Comparison of ENCODE assay signal across 8 cellular contexts in genomic region chr14:70707138-70708038, GRCh38.
DNase-seq lines count a peak whose midpoint lies in the region; ATAC-seq, FAIRE-seq and TF ChIP-seq lines count a peak whose summit lies in the region.

No MANE protein-coding gene starts in this region.

- H4K20me1 ChIP-seq in H1 (replicated peaks in 1 of 2; ENCODE audit: control insufficient read depth in 1 of 2, insufficient read depth in 2 of 2, low read length in 2 of 2): no peaks in the 10 kb centered on the region

- DNase-seq in GM12891 (ENCODE audit: insufficient read length, low spot score): no peak
- DNase-seq in H1 (ENCODE audit: low read depth in 1 of 2, low spot score in 2 of 2): no peak
- no peak for DNase-seq in ascending aorta (ENCODE audit: low spot score in 2 of 2)
- DNase-seq in cerebellum (ENCODE audit: low spot score): no peak
- no peak for DNase-seq in activated T-helper 1 cell treated with anti-CD3 and anti-CD28 coated beads, Interleukin-12 subunit alpha, Interleukin-12 subunit beta, Interleukin-2, Interleukin-4 antibody, amounts not matched to agents 30 ng/mL and 10 ng/mL and 1 ng/mL, durations not matched to agents 14 hours and 24 hours and 36 hours (ENCODE audit: low spot score)
- DNase-seq in activated gamma-delta T cell treated with Interleukin-2 at 50 U/mL for 16 hours: no peak

- peak overlapping the region; percentile 42 for H3K23ac ChIP-seq in H1 (ENCODE audit: insufficient read length)

- H3K4ac ChIP-seq in H1 (replicated peaks; ENCODE audit: insufficient read length, low read depth, low read length): peak overlapping the region; percentile 95

- ATAC-seq in GM21619 (IDR thresholded peaks at IDR 0.05; ENCODE audit: unreplicated experiment): peak; percentile 82

- no peaks in the 10 kb centered on the region for H3K9me3 Mint-ChIP-seq in activated T-helper 1 cell treated with anti-CD3 and anti-CD28 coated beads, Interleukin-12 subunit alpha, Interleukin-12 subunit beta, Interleukin-2, Interleukin-4 antibody, amounts not matched to agents 30 ng/mL and 10 ng/mL and 1 ng/mL, durations not matched to agents 14 hours and 24 hours and 36 hours

- H2AFZ ChIP-seq in H1 (ENCODE audit: low read length): no peak overlapping the region

- POLR2A ChIA-PET in H1 (lab: Charles Lee; ENCODE audit: partially characterized antibody): interaction anchor here (1.0 to 4.8 kb wide), 18 partner anchors 9 to 109 kb away, joined by 3 to 43 read pairs (median 6); partner anchors contain the start of gene TTC9

- H3K79me1 ChIP-seq in H1 (ENCODE audit: low read depth, low read length): no peaks in the 10 kb centered on the region

- no peak overlapping the region for H3K9ac ChIP-seq in H1 (replicated peaks in 1 of 4; ENCODE audit: extremely low read depth in 1 of 4, low read depth in 3 of 4, low read length in 3 of 4)

- H4K8ac ChIP-seq in H1 (ENCODE audit: extremely low read depth, insufficient read depth, low read length): no peak overlapping the region

- H3K4me1 ChIP-seq in H1 (replicated peaks in 1 of 4; ENCODE audit: control insufficient read depth in 3 of 4, insufficient read depth in 4 of 4, low read length in 3 of 4): peaks cover 20 to 33% (median 31%) of the 10 kb centered on the region in 4 experiments
- H3K4me1 ChIP-seq in ascending aorta: no peaks in the 10 kb centered on the region

- FAIRE-seq in GM12891 (lab: Jason Lieb, UNC) (peak; percentile 5), H1 (lab: Jason Lieb, UNC) (peak; percentile 32)

- H3K36me3 Mint-ChIP-seq in activated T-helper 1 cell treated with anti-CD3 and anti-CD28 coated beads, Interleukin-12 subunit alpha, Interleukin-12 subunit beta, Interleukin-2, Interleukin-4 antibody, amounts not matched to agents 30 ng/mL and 10 ng/mL and 1 ng/mL, durations not matched to agents 14 hours and 24 hours and 36 hours (ENCODE audit: low read depth): no peaks in the 10 kb centered on the region

- TF ChIP-seq POLR2A in GM12891 (IDR thresholded peaks at IDR 0.05; ENCODE audit: low read depth, low read length): no peak
- TF ChIP-seq POLR2A in H1 (IDR thresholded peaks at IDR 0.05; ENCODE audit: control extremely low read depth in 1 of 2, low read depth in 2 of 2, low read length in 2 of 2): no peak

- TF ChIP-seq RAD21 in Ishikawa (IDR thresholded peaks at IDR 0.05; ENCODE audit: low read depth) (no peak), H1 (IDR thresholded peaks at IDR 0.05 in 1 of 2, conservative IDR thresholded peaks at IDR 0.05 in 1 of 2; ENCODE audit: low read depth in 2 of 2, low read length in 2 of 2) (peak in 1 of 2 experiments; percentile 29; a peak in 1 of 4 replicates)

- CTCF ChIA-PET in H1 (lab: Charles Lee; ENCODE audit: partially characterized antibody): interaction anchor here (0.6 to 12.1 kb wide), 21 partner anchors 9 to 231 kb away, joined by 3 to 154 read pairs (median 3); no protein-coding TSS in a partner anchor

- no peak overlapping the region for H3K56ac ChIP-seq in H1 (replicated peaks; ENCODE audit: insufficient read length, low read depth, low read length)

- H4K91ac ChIP-seq in H1 (replicated peaks; ENCODE audit: insufficient read length, low read length): peak overlapping the region; percentile 80

- peak overlapping the region; percentile 62; the same call in 1 of the 2 replicates for H2BK12ac ChIP-seq in H1 (ENCODE audit: low read depth, low read length)

- H2AK5ac ChIP-seq in H1 (ENCODE audit: low read depth, low read length): 0 out of 2 replicates have a peak overlapping the region, but pooled peaks have one; percentile 20

- 73% methylated on average over 6 of the region's 6 CpGs; no CpG with 5 or more reads in 1 of the 2 experiments for WGBS in H1 (ENCODE audit: extremely low coverage in 1 of 2, insufficient coverage in 1 of 2, insufficient read length in 1 of 2, insufficient replicate concordance in 2 of 2, low coverage in 1 of 2, low lambda C conversion rate in 2 of 2, missing lambda C conversion rate in 1 of 2), 2 experiments

- H3K4me1 Mint-ChIP-seq in activated T-helper 1 cell treated with anti-CD3 and anti-CD28 coated beads, Interleukin-12 subunit alpha, Interleukin-12 subunit beta, Interleukin-2, Interleukin-4 antibody, amounts not matched to agents 30 ng/mL and 10 ng/mL and 1 ng/mL, durations not matched to agents 14 hours and 24 hours and 36 hours (ENCODE audit: low read depth): peaks cover 6% of the 10 kb centered on the region

- H3K27me3 ChIP-seq in H1 (replicated peaks in 1 of 4; ENCODE audit: control insufficient read depth in 3 of 4, extremely low read depth in 1 of 4, insufficient read depth in 3 of 4, low read length in 3 of 4) (no peaks in the 10 kb centered on the region), ascending aorta (no peaks in the 10 kb centered on the region)

- peak overlapping the region; percentile 48; the same call in 1 of the 2 replicates for H3K27ac ChIP-seq in H1 (ENCODE audit: low read depth, low read length)
- H3K27ac ChIP-seq in ascending aorta: no peak overlapping the region

- H3K9me3 ChIP-seq in H1 (ENCODE audit: insufficient read depth in 2 of 2, low read depth in 1 of 2, low read length in 1 of 2) (no peaks in the 10 kb centered on the region), ascending aorta (no peaks in the 10 kb centered on the region)

- H3K4me3 Mint-ChIP-seq in activated T-helper 1 cell treated with anti-CD3 and anti-CD28 coated beads, Interleukin-12 subunit alpha, Interleukin-12 subunit beta, Interleukin-2, Interleukin-4 antibody, amounts not matched to agents 30 ng/mL and 10 ng/mL and 1 ng/mL, durations not matched to agents 14 hours and 24 hours and 36 hours: no peak overlapping the region

- H3K79me2 ChIP-seq in H1 (ENCODE audit: control insufficient read depth in 1 of 2, insufficient read depth in 2 of 2, low read length in 2 of 2): no peaks in the 10 kb centered on the region

- H3K4me3 ChIP-seq in H1 (ENCODE audit: extremely low read depth in 1 of 4, insufficient read depth in 2 of 4, low read depth in 3 of 4, low read length in 4 of 4) (no peak overlapping the region; a peak in 1 of 8 replicates), ascending aorta (no peak overlapping the region)

- H3K14ac ChIP-seq in H1 (ENCODE audit: insufficient read length): no peak overlapping the region

- peak overlapping the region; percentile 74; the same call in 1 of the 2 replicates for H2BK20ac ChIP-seq in H1 (ENCODE audit: low read length)

- H3K27ac Mint-ChIP-seq in activated T-helper 1 cell treated with anti-CD3 and anti-CD28 coated beads, Interleukin-12 subunit alpha, Interleukin-12 subunit beta, Interleukin-2, Interleukin-4 antibody, amounts not matched to agents 30 ng/mL and 10 ng/mL and 1 ng/mL, durations not matched to agents 14 hours and 24 hours and 36 hours: no peak overlapping the region

- H3K18ac ChIP-seq in H1 (ENCODE audit: extremely low read depth, low read length): peak overlapping the region; percentile 29; the same call in 1 of the 2 replicates

- H2BK15ac ChIP-seq in H1 (ENCODE audit: low read length): no peak overlapping the region

- peaks cover 2% of the 10 kb centered on the region; the same call in 1 of the 2 replicates for H3K23me2 ChIP-seq in H1 (ENCODE audit: low read depth, low read length)

- peaks cover 6% of the 10 kb centered on the region for H3K27me3 Mint-ChIP-seq in activated T-helper 1 cell treated with anti-CD3 and anti-CD28 coated beads, Interleukin-12 subunit alpha, Interleukin-12 subunit beta, Interleukin-2, Interleukin-4 antibody, amounts not matched to agents 30 ng/mL and 10 ng/mL and 1 ng/mL, durations not matched to agents 14 hours and 24 hours and 36 hours (ENCODE audit: insufficient read depth)

- H4K5ac ChIP-seq in H1 (ENCODE audit: insufficient read length, low read depth, low read length): peak overlapping the region; percentile 27

- peak overlapping the region in 1 of 2 experiments; percentile 25; a peak in 1 of 4 replicates for H3K4me2 ChIP-seq in H1 (ENCODE audit: insufficient read depth in 1 of 2, low read depth in 2 of 2, low read length in 2 of 2)

- H2BK5ac ChIP-seq in H1 (ENCODE audit: low read depth, low read length): peak overlapping the region; percentile 60; the same call in 1 of the 2 replicates

- intact Hi-C loops in ascending aorta (cut with DNase I): no loop called here
- intact Hi-C loops in activated T-helper 1 cell treated with anti-CD3 and anti-CD28 coated beads, Interleukin-12 subunit alpha, Interleukin-12 subunit beta, Interleukin-2, Interleukin-4 antibody, amounts not matched to agents 30 ng/mL and 10 ng/mL and 1 ng/mL, durations not matched to agents 14 hours and 24 hours and 36 hours (cut with micrococcal nuclease): no loop called here

- TF ChIP-seq EP300 in Ishikawa (IDR thresholded peaks at IDR 0.05; ENCODE audit: borderline replicate concordance): peak; percentile 16; the same call in 1 of the 2 replicates
- no peak for TF ChIP-seq EP300 in H1 (IDR thresholded peaks at IDR 0.05; ENCODE audit: borderline replicate concordance in 1 of 2, low read depth in 2 of 2, low read length in 2 of 2)

- peak in 2 of 3 experiments; percentile 39 to 43; a peak in 2 of 4 replicates for TF ChIP-seq CTCF in H1 (IDR thresholded peaks at IDR 0.05; ENCODE audit: control extremely low read depth in 1 of 3, insufficient read depth in 1 of 3, low read depth in 1 of 3, low read length in 3 of 3)
- TF ChIP-seq CTCF in ascending aorta (IDR thresholded peaks at IDR 0.05): no peak

- no peaks in the 10 kb centered on the region for H3K36me3 ChIP-seq in H1 (ENCODE audit: control insufficient read depth in 2 of 4, insufficient read depth in 4 of 4, low read length in 3 of 4)
- no peaks in the 10 kb centered on the region for H3K36me3 ChIP-seq in ascending aorta

- H2BK120ac ChIP-seq in H1 (replicated peaks; ENCODE audit: low read depth, low read length): peak overlapping the region; percentile 89

TF ChIP-seq in GM12891, 5 proteins besides CTCF, POLR2A, EP300 and RAD21 (continues in another document):
- no peak for TF ChIP-seq TAF1 (IDR thresholded peaks at IDR 0.05; ENCODE audit: low read depth, low read length)
- no peak for TF ChIP-seq POU2F2 (IDR thresholded peaks at IDR 0.05; ENCODE audit: low read depth, low read length)
- no peak for TF ChIP-seq SPI1 (IDR thresholded peaks at IDR 0.05; ENCODE audit: low read depth, low read length)
- no peak for TF ChIP-seq POLR2AphosphoS5 (IDR thresholded peaks at IDR 0.05; ENCODE audit: low read depth, low read length)

TF ChIP-seq in Ishikawa, 13 proteins besides CTCF, POLR2A, EP300 and RAD21 (continues in another document):
- TF ChIP-seq EGR1 (IDR thresholded peaks at IDR 0.05): peak; percentile 63; the same call in 1 of the 2 replicates
- no peak for TF ChIP-seq ZBTB7A (IDR thresholded peaks at IDR 0.05; ENCODE audit: low read depth)
- 0 out of 2 replicates have a peak, but pooled peaks have one; percentile 20 for TF ChIP-seq TEAD4 (IDR thresholded peaks at IDR 0.05)
- no peak for TF ChIP-seq TAF1 (IDR thresholded peaks at IDR 0.05; ENCODE audit: low read depth)
- TF ChIP-seq NFIC (IDR thresholded peaks at IDR 0.05): peak; percentile 23; the same call in 1 of the 2 replicates

TF ChIP-seq in H1, 55 proteins besides CTCF, POLR2A, EP300 and RAD21 (continues in another document):
- TF ChIP-seq CEBPB (IDR thresholded peaks at IDR 0.05; ENCODE audit: low read depth, low read length): no peak
- TF ChIP-seq YY1 (IDR thresholded peaks at IDR 0.05; ENCODE audit: low read depth, low read length): no peak
- no peak for TF ChIP-seq TBP (IDR thresholded peaks at IDR 0.05; ENCODE audit: low read depth, low read length)
- no peak for TF ChIP-seq EZH2 (IDR thresholded peaks at IDR 0.05; ENCODE audit: low read depth, low read length, severe bottlenecking)
- TF ChIP-seq SP2 (IDR thresholded peaks at IDR 0.05; ENCODE audit: low read length): no peak

Comparison
In these comparisons a context has a peak if more than half of its experiments do, and no peak if none do; other contexts are left out.
1. CTCF ChIP-seq: peak in H1 (2 of 3); none in ascending aorta (0 of 3).